In the genomic region with DNA sequence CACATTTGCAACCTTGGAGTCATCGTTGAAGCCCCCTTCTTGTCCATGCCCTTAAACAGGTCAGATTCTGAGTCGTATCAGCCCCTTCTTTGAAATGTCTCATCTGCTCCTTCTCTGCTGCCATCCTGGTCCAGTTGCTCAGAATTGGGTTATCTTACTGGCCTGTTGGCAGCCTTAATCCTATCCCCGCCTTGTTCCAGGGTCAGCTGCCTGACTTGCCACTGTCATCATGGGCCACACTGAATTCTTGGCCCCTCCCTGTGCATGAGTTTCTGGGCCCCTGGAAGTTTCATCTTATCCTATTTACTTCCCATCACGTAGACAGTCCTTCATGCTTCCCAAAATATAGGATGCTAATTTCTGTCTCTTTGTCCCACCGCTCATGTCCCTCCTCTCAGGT, we compare ENCODE assay signal across 20 cellular contexts. TPM values are rescaled to one million over a fixed set of nuclear protein-coding genes. Genes with fewer than 3 reads are reported as not detected.
DNase-seq lines count a peak whose midpoint lies in the region; FAIRE-seq and TF ChIP-seq lines count a peak whose summit lies in the region.
"Had no signal": no experiment of that assay in that cellular context is flagged by ENCODE, and none has a peak within 500 bp of the region (broad histone marks: within the 10 kb centered on the region; RNA-seq: fewer than 3 reads in every experiment).

No MANE protein-coding gene starts in this region.

- no peak for FAIRE-seq in astrocyte (lab: Jason Lieb, UNC)
- FAIRE-seq: endothelial cell of umbilical vein, GM12878 had no signal

- H4K5ac ChIP-seq in mesendoderm (ENCODE audit: low read length) = no peak overlapping the region

- no peak overlapping the region for H2BK5ac ChIP-seq in mesendoderm (ENCODE audit: low read length)

- DNase-seq in astrocyte (ENCODE audit: low read depth) = no peak
- no peak for DNase-seq in esophagus squamous epithelium (lab: John Stamatoyannopoulos, UW)
- DNase-seq in transverse colon = no peak
- DNase-seq in mesendoderm = no peak
- DNase-seq in HFFc6 = no peak
- no peak for DNase-seq in CD1c-positive myeloid dendritic cell (ENCODE audit: extremely low spot score)
- DNase-seq: activated CD4-positive, alpha-beta T cell treated with anti-CD3 and anti-CD28 coated beads for 48 hours; dermis blood vessel endothelial cell; DMS53; islet precursor cell; MM.1S; NCI-H1436 treated with DMSO at 0.1 percent for 48 hours; testis had no signal

- H2BK120ac ChIP-seq in mesendoderm (ENCODE audit: low read depth, low read length) = no peak overlapping the region

- H3K4me1 Mint-ChIP-seq in astrocyte (ENCODE audit: low read depth, unreplicated experiment) (peaks cover 13% of the 10 kb centered on the region), HFFc6 (ENCODE audit: low read depth) (peaks cover 27% of the 10 kb centered on the region)
- H3K4me1 Mint-ChIP-seq: activated T-helper 17 cell treated with anti-CD3 and anti-CD28 coated beads, Interleukin-2, amount 50 U/mL, for 72 hours had no signal

- H3K56ac ChIP-seq in mesendoderm (ENCODE audit: low read length) = no peak overlapping the region

- intact Hi-C loops in esophagus squamous epithelium (cut with DNase I) (no loop called here), transverse colon (cut with DNase I; ENCODE audit: low total_unique reads) (no loop called here)

- no peaks in the 10 kb centered on the region for H3K9me3 ChIP-seq in astrocyte (ENCODE audit: insufficient read depth, low read depth, low read length)
- H3K9me3 ChIP-seq in esophagus squamous epithelium = no peaks in the 10 kb centered on the region
- H3K9me3 ChIP-seq in transverse colon = no peaks in the 10 kb centered on the region
- H3K9me3 ChIP-seq: testis had no signal

- no peak overlapping the region for H3K4ac ChIP-seq in mesendoderm (ENCODE audit: low read depth, low read length)

- H3K4me2 ChIP-seq in astrocyte (ENCODE audit: low read length) = peak overlapping the region; percentile 49
- no peak overlapping the region for H3K4me2 ChIP-seq in mesendoderm (ENCODE audit: low read length)

- TF ChIP-seq POLR2A in esophagus squamous epithelium (IDR thresholded peaks at IDR 0.05) = no peak
- no peak for TF ChIP-seq POLR2A in transverse colon (IDR thresholded peaks at IDR 0.05)

- H3K18ac ChIP-seq in mesendoderm (ENCODE audit: low read length) = no peak overlapping the region

- H4K20me1 ChIP-seq in astrocyte (ENCODE audit: insufficient read depth, low read length) = no peaks in the 10 kb centered on the region

- no peak overlapping the region for H2AK5ac ChIP-seq in mesendoderm (ENCODE audit: low read length)

- H3K9ac ChIP-seq in astrocyte (ENCODE audit: low read length) = no peak overlapping the region
- no peak overlapping the region for H3K9ac ChIP-seq in rectal smooth muscle tissue (ENCODE audit: low read length)
- H3K9ac ChIP-seq in mesendoderm (ENCODE audit: low read length) = no peak overlapping the region

- no peak overlapping the region for H3K23ac ChIP-seq in mesendoderm (ENCODE audit: low read length)

- H3K9me3 Mint-ChIP-seq in astrocyte (ENCODE audit: unreplicated experiment) (no peaks in the 10 kb centered on the region), HFFc6 (no peaks in the 10 kb centered on the region; the same call in 1 of the 2 replicates)
- H3K9me3 Mint-ChIP-seq: activated T-helper 17 cell treated with anti-CD3 and anti-CD28 coated beads, Interleukin-2, amount 50 U/mL, for 72 hours; IgD-negative memory B cell; memory B cell had no signal

- in situ Hi-C loops in transverse colon (cut with MboI; ENCODE audit: low pct_ligation_motif_present in 1 of 4, low pct_unique_long_range_greater_than_20kb in 1 of 4, low sequenced_read_pairs in 3 of 4) = no loop called here

- H3K4me3 ChIP-seq in astrocyte (ENCODE audit: insufficient read depth, low read depth, low read length) = no peak overlapping the region
- H3K4me3 ChIP-seq in esophagus squamous epithelium = no peak overlapping the region
- no peak overlapping the region for H3K4me3 ChIP-seq in rectal smooth muscle tissue (ENCODE audit: low read length)
- no peak overlapping the region for H3K4me3 ChIP-seq in transverse colon
- H3K4me3 ChIP-seq in mesendoderm (ENCODE audit: low read length) = no peak overlapping the region
- H3K4me3 ChIP-seq: GM12878, testis had no signal

- no peaks in the 10 kb centered on the region for H3K27me3 Mint-ChIP-seq in astrocyte (ENCODE audit: low read depth, unreplicated experiment)
- no peaks in the 10 kb centered on the region; the same call in none of the 2 replicates for H3K27me3 Mint-ChIP-seq in HFFc6 (ENCODE audit: insufficient read depth)
- H3K27me3 Mint-ChIP-seq: IgD-negative memory B cell had no signal

- TF ChIP-seq CTCF in astrocyte (IDR thresholded peaks at IDR 0.05; ENCODE audit: insufficient read depth, low read depth, low read length) (no peak), esophagus squamous epithelium (IDR thresholded peaks at IDR 0.05) (no peak), transverse colon (IDR thresholded peaks at IDR 0.05) (no peak), HFFc6 (IDR thresholded peaks at IDR 0.05) (no peak)

- H3K4me1 ChIP-seq in astrocyte (ENCODE audit: insufficient read depth, low read length) (peaks cover 22% of the 10 kb centered on the region), esophagus squamous epithelium (peaks cover 8 to 84% (median 35%) of the 10 kb centered on the region in 3 donors), rectal smooth muscle tissue (ENCODE audit: control insufficient read depth, insufficient read depth, low read length) (peaks cover 57% of the 10 kb centered on the region), transverse colon (peaks cover 0 to 35% (median 12%) of the 10 kb centered on the region in 4 donors), mesendoderm (ENCODE audit: control insufficient read depth, low read depth, low read length) (no peaks in the 10 kb centered on the region)

- H3K4me3 Mint-ChIP-seq in astrocyte (ENCODE audit: unreplicated experiment) = no peak overlapping the region
- H3K4me3 Mint-ChIP-seq in HFFc6 = no peak overlapping the region
- H3K4me3 Mint-ChIP-seq: activated naive CD8-positive, alpha-beta T cell; activated T-helper 17 cell treated with anti-CD3 and anti-CD28 coated beads, Interleukin-2, amount 50 U/mL, for 72 hours; IgD-negative memory B cell; memory B cell had no signal

- 84 to 93% methylated on average over 5 of the region's 5 CpGs for WGBS in esophagus squamous epithelium, 2 donors
- 89 to 91% methylated on average over 2 to 5 of the region's 5 CpGs for WGBS in transverse colon (ENCODE audit: low coverage in 1 of 2), 2 donors
- no CpG with 5 or more reads among the region's 5 CpGs for WGBS in mesendoderm (ENCODE audit: extremely low coverage, insufficient coverage, low lambda C conversion rate)

- H2AFZ ChIP-seq in astrocyte (ENCODE audit: low read depth, low read length) = no peak overlapping the region

- no peaks in the 10 kb centered on the region for H3K79me1 ChIP-seq in mesendoderm (ENCODE audit: low read length)

- H3K36me3 ChIP-seq in astrocyte (ENCODE audit: insufficient read depth, low read length) (no peaks in the 10 kb centered on the region), esophagus squamous epithelium (no peaks in the 10 kb centered on the region), rectal smooth muscle tissue (ENCODE audit: control insufficient read depth, insufficient read depth, low read length) (no peaks in the 10 kb centered on the region), transverse colon (no peaks in the 10 kb centered on the region), mesendoderm (ENCODE audit: control insufficient read depth, insufficient read depth, low read length) (no peaks in the 10 kb centered on the region)

- H3K27ac ChIP-seq in astrocyte (ENCODE audit: low read depth, low read length) (no peak overlapping the region), esophagus squamous epithelium (peak overlapping the region; percentile 35 to 79 (median 77)), rectal smooth muscle tissue (ENCODE audit: low read depth, low read length) (peak overlapping the region; percentile 94), transverse colon (peak overlapping the region; percentile 76 to 82 (median 78)), mesendoderm (ENCODE audit: low read depth, low read length) (no peak overlapping the region)

- no peak overlapping the region for H2BK15ac ChIP-seq in mesendoderm (replicated peaks; ENCODE audit: low read depth)

- H3K79me2 ChIP-seq in astrocyte (ENCODE audit: insufficient read depth, low read length) (no peaks in the 10 kb centered on the region), mesendoderm (ENCODE audit: control insufficient read depth, insufficient read depth, low read length) (no peaks in the 10 kb centered on the region)

- no peaks in the 10 kb centered on the region for H3K27me3 ChIP-seq in astrocyte (ENCODE audit: insufficient read depth, low read length)
- no peaks in the 10 kb centered on the region for H3K27me3 ChIP-seq in esophagus squamous epithelium
- H3K27me3 ChIP-seq in rectal smooth muscle tissue (ENCODE audit: control insufficient read depth, insufficient read depth, low read length) = no peaks in the 10 kb centered on the region
- no peaks in the 10 kb centered on the region for H3K27me3 ChIP-seq in transverse colon
- H3K27me3 ChIP-seq in mesendoderm (ENCODE audit: insufficient read depth, low read length, poor library complexity) = no peaks in the 10 kb centered on the region
- H3K27me3 ChIP-seq: testis had no signal

- no peaks in the 10 kb centered on the region for H3K36me3 Mint-ChIP-seq in astrocyte (ENCODE audit: low read depth, unreplicated experiment)
- no peaks in the 10 kb centered on the region for H3K36me3 Mint-ChIP-seq in HFFc6 (ENCODE audit: low read depth)
- H3K36me3 Mint-ChIP-seq: activated naive CD8-positive, alpha-beta T cell; IgD-negative memory B cell; memory B cell had no signal

- H3K27ac Mint-ChIP-seq in astrocyte (ENCODE audit: unreplicated experiment) (no peak overlapping the region), HFFc6 (no peak overlapping the region)
- H3K27ac Mint-ChIP-seq: activated naive CD8-positive, alpha-beta T cell; activated T-helper 17 cell treated with anti-CD3 and anti-CD28 coated beads, Interleukin-2, amount 50 U/mL, for 72 hours; IgD-negative memory B cell; memory B cell had no signal

- TF ChIP-seq EP300 in transverse colon (IDR thresholded peaks at IDR 0.05; ENCODE audit: low read depth) = no peak

- H4K8ac ChIP-seq in mesendoderm (ENCODE audit: low read depth, low read length) = no peak overlapping the region

RNA-seq across cellular contexts. Expression of gene IRF2BP2, which starts 23.7 kb away (rescaled TPM):
- total RNA-seq in astrocyte = 122 and 126 TPM in 2 replicates
- 10 to 100 TPM; 52.5 to 66.8 (median 57.6) TPM for total RNA-seq in esophagus squamous epithelium
- total RNA-seq in transverse colon = 100 to 1,000 TPM in 1 of 4 donors, 10 to 100 TPM in 3; 82.7 to 120 (median 93.3) TPM
- polyA plus RNA-seq in mesendoderm (2013, experiment 1 of 2) = 26.4 TPM
- 26.7 TPM for polyA plus RNA-seq in mesendoderm (2013, experiment 2 of 2)
- total RNA-seq in HFFc6 (2021; fragmentation: NEBNext Ultra II Directional; extraction: Animal tissue kit (Norgen Biotek cat#: 25700)) = 10 to 100 TPM; 58.6 to 87.1 (median 73.2) TPM

Comparison
In these comparisons a context has a peak if more than half of its experiments do, and no peak if none do; other contexts are left out.
1. H3K27ac ChIP-seq: peak in esophagus squamous epithelium (4 of 4), rectal smooth muscle tissue (single experiment) and transverse colon (4 of 4); none in astrocyte (single experiment) and mesendoderm (single experiment).